ENCODE assay signal across 3 cellular contexts in genomic region chr10:109386921-109387320, GRCh38.
A peak's percentile ranks its signal among the peaks of the same experiment; 100 is the strongest.
TF ChIP-seq lines count a peak whose summit lies in the region.

No MANE protein-coding gene starts in this region.

TF ChIP-seq in SK-N-SH, 30 proteins besides CTCF, POLR2A, EP300 and RAD21:
- no peak for TF ChIP-seq RFX5 (IDR thresholded peaks at IDR 0.05; ENCODE audit: low read length)
- peak; percentile 75 for TF ChIP-seq GATA2 (CRISPR knock-in tag; IDR thresholded peaks at IDR 0.05)

TF ChIP-seq in SK-N-SH treated with all-trans-retinoic acid at 6 μM for 48 hours, 23 proteins besides CTCF, POLR2A, EP300 and RAD21:
- TF ChIP-seq POU6F1 (CRISPR knock-in tag; IDR thresholded peaks at IDR 0.05; ENCODE audit: borderline replicate concordance, low read depth) = no peak
- TF ChIP-seq CSRNP3 (CRISPR knock-in tag; IDR thresholded peaks at IDR 0.05) = no peak
- TF ChIP-seq ISL1 (CRISPR knock-in tag; IDR thresholded peaks at IDR 0.05) = no peak
- no peak for TF ChIP-seq ESRRG (CRISPR knock-in tag; IDR thresholded peaks at IDR 0.05)
- no peak for TF ChIP-seq BACH2 (CRISPR knock-in tag; IDR thresholded peaks at IDR 0.05; ENCODE audit: borderline replicate concordance)
- no peak for TF ChIP-seq ZC3H10 (CRISPR knock-in tag; IDR thresholded peaks at IDR 0.05)
- no peak for TF ChIP-seq OSR1 (CRISPR knock-in tag; IDR thresholded peaks at IDR 0.05)
- TF ChIP-seq PATZ1 (CRISPR knock-in tag; IDR thresholded peaks at IDR 0.05; ENCODE audit: borderline replicate concordance) = no peak
- no peak for TF ChIP-seq CSDC2 (CRISPR knock-in tag; IDR thresholded peaks at IDR 0.05)
- TF ChIP-seq TCF4 (CRISPR knock-in tag; IDR thresholded peaks at IDR 0.05; ENCODE audit: borderline replicate concordance) = no peak
- no peak for TF ChIP-seq CREB5 (CRISPR knock-in tag; IDR thresholded peaks at IDR 0.05; ENCODE audit: low read depth)
- TF ChIP-seq RARB (CRISPR knock-in tag; IDR thresholded peaks at IDR 0.05) = no peak
- TF ChIP-seq GLIS3 (CRISPR knock-in tag; IDR thresholded peaks at IDR 0.05) = no peak
- TF ChIP-seq SNAI2 (CRISPR knock-in tag; IDR thresholded peaks at IDR 0.05) = no peak
- no peak for TF ChIP-seq ZNF70 (CRISPR knock-in tag; IDR thresholded peaks at IDR 0.05)
- TF ChIP-seq PPARA (CRISPR knock-in tag; IDR thresholded peaks at IDR 0.05; ENCODE audit: borderline replicate concordance) = no peak
- TF ChIP-seq ZFP30 (CRISPR knock-in tag; IDR thresholded peaks at IDR 0.05) = no peak
- no peak for TF ChIP-seq ZNF565 (CRISPR knock-in tag; conservative IDR thresholded peaks at IDR 0.05; ENCODE audit: low read depth)
- no peak for TF ChIP-seq ZNF8 (CRISPR knock-in tag; IDR thresholded peaks at IDR 0.05)
- TF ChIP-seq TSHZ2 (CRISPR knock-in tag; IDR thresholded peaks at IDR 0.05) = no peak
TF ChIP-seq in SK-N-SH treated with all-trans-retinoic acid at 6 μM for 48 hours: peak in this region for 0.

TF ChIP-seq in H1, 55 proteins besides CTCF, POLR2A, EP300 and RAD21:
- TF ChIP-seq HDAC6 (IDR thresholded peaks at IDR 0.05; ENCODE audit: low read depth, low read length) = no peak
- no peak for TF ChIP-seq EGR1 (IDR thresholded peaks at IDR 0.05; ENCODE audit: borderline replicate concordance, low read depth, low read length)
- TF ChIP-seq TAF1 (IDR thresholded peaks at IDR 0.05; ENCODE audit: low read depth, low read length) = no peak
- no peak for TF ChIP-seq JUN (IDR thresholded peaks at IDR 0.05; ENCODE audit: low read depth, low read length)
